21 cellular contexts compared by ENCODE assay signal in the genomic region with DNA sequence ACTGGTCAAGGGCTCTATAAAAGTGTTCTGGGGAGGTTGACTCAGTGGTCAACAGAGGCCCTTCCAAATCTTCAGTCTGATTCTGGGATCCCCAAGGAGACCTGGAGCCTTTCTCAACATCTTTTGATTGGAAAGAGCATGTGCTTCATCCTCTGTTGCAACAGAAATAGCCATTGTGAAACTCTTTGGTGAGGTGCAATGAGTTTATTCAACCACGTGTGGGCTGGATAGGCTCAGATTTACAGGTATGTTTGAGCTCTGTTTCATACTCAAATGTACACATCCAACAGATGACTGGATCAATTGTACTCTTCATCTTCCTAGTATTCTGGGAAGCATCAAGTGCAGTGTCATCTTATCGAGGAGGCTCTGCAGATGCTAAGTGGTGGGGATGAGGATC.
"Had no signal": no experiment of that assay in that cellular context is flagged by ENCODE, and none has a peak within 500 bp of the region (broad histone marks: within the 10 kb centered on the region; RNA-seq: fewer than 3 reads in every experiment).

No MANE protein-coding gene starts in this region.

- ATAC-seq: esophagus mucosa; lower lobe of right lung; natural killer cell treated with Interleukin-12 subunit alpha and Interleukin-12 subunit beta and Interleukin-15 and Interleukin-18, amount 100 ng/mL, for 72 hours; pancreas; stimulated activated memory B cell treated with anti-CD40 and anti-IgM and Interleukin-4, amounts not matched to agents 10 μg/mL and 1 μg/mL and 100 μg/mL, for 72 hours had no signal

- H3K27me3 ChIP-seq: colonic mucosa, neutrophil, pancreas, right lobe of liver, upper lobe of left lung had no signal

- H3K27me3 Mint-ChIP-seq: activated B cell treated with CpG ODN at 0.5 μM for 24 hours; activated CD4-positive, alpha-beta T cell treated with anti-CD3 and anti-CD28 coated beads, Interleukin-2, amount 10 ng/mL, durations not matched to agents 7 days and 5 days; central memory CD8-positive, alpha-beta T cell had no signal

- H3K27ac Mint-ChIP-seq: activated B cell treated with CpG ODN at 0.5 μM for 24 hours; activated CD4-positive, alpha-beta T cell treated with anti-CD3 and anti-CD28 coated beads, Interleukin-2, amount 10 ng/mL, durations not matched to agents 7 days and 5 days; natural killer cell treated with Interleukin-12 subunit alpha and Interleukin-12 subunit beta and Interleukin-15 and Interleukin-18, amount 100 ng/mL, for 72 hours; stimulated activated memory B cell treated with anti-CD40 and anti-IgM and Interleukin-4, amounts not matched to agents 10 μg/mL and 1 μg/mL and 100 μg/mL, for 72 hours; T-helper 2 cell treated with Interferon-gamma antibody and Interleukin-4, amounts not matched to agents 5 μg/mL and 100 μg/mL, for 36 hours had no signal

- H3K9me3 Mint-ChIP-seq: activated B cell treated with CpG ODN at 0.5 μM for 24 hours; activated CD4-positive, alpha-beta T cell treated with anti-CD3 and anti-CD28 coated beads, Interleukin-2, amount 10 ng/mL, durations not matched to agents 7 days and 5 days; central memory CD8-positive, alpha-beta T cell; natural killer cell treated with Interleukin-12 subunit alpha and Interleukin-12 subunit beta and Interleukin-15 and Interleukin-18, amount 100 ng/mL, for 72 hours; stimulated activated memory B cell treated with anti-CD40 and anti-IgM and Interleukin-4, amounts not matched to agents 10 μg/mL and 1 μg/mL and 100 μg/mL, for 72 hours had no signal

- H3K9me3 ChIP-seq: colonic mucosa, lower lobe of right lung, neutrophil, pancreas, right lobe of liver, SK-N-SH, thoracic aorta, upper lobe of left lung had no signal

- H3K9ac ChIP-seq: SK-N-SH had no signal

- H3K4me1 Mint-ChIP-seq: activated B cell treated with CpG ODN at 0.5 μM for 24 hours; activated CD4-positive, alpha-beta T cell treated with anti-CD3 and anti-CD28 coated beads, Interleukin-2, amount 10 ng/mL, durations not matched to agents 7 days and 5 days; brain; central memory CD8-positive, alpha-beta T cell; stimulated activated memory B cell treated with anti-CD40 and anti-IgM and Interleukin-4, amounts not matched to agents 10 μg/mL and 1 μg/mL and 100 μg/mL, for 72 hours had no signal

- H3K27ac ChIP-seq: colonic mucosa, lower lobe of right lung, neutrophil, pancreas, right lobe of liver, thoracic aorta, upper lobe of left lung had no signal

- H3K36me3 ChIP-seq: colonic mucosa, lower lobe of right lung, neutrophil, pancreas, right lobe of liver, thoracic aorta, upper lobe of left lung had no signal

- DNase-seq: activated B cell treated with CpG ODN at 0.5 μM for 24 hours; activated CD4-positive, alpha-beta T cell treated with anti-CD3 and anti-CD28 coated beads, Interleukin-2, amount 10 ng/mL, durations not matched to agents 7 days and 5 days; activated naive CD4-positive, alpha-beta T cell treated with Interleukin-2 at 50 U/mL for 16 hours; anterior cingulate cortex; colonic mucosa; lower lobe of right lung; pancreas; right lobe of liver; SK-N-SH; stimulated activated CD4-positive, alpha-beta T cell treated with anti-CD3 and anti-CD28 coated beads, Interleukin-4, amount 100 ng/mL, for 4 hours; upper lobe of left lung had no signal

- H3K36me3 Mint-ChIP-seq: brain; mesothelial cell of epicardium; natural killer cell treated with Interleukin-12 subunit alpha and Interleukin-12 subunit beta and Interleukin-15 and Interleukin-18, amount 100 ng/mL, for 72 hours; stimulated activated memory B cell treated with anti-CD40 and anti-IgM and Interleukin-4, amounts not matched to agents 10 μg/mL and 1 μg/mL and 100 μg/mL, for 72 hours had no signal

- H3K4me3 Mint-ChIP-seq: activated B cell treated with CpG ODN at 0.5 μM for 24 hours; activated CD4-positive, alpha-beta T cell treated with anti-CD3 and anti-CD28 coated beads, Interleukin-2, amount 10 ng/mL, durations not matched to agents 7 days and 5 days; brain; central memory CD8-positive, alpha-beta T cell; mesothelial cell of epicardium; natural killer cell treated with Interleukin-12 subunit alpha and Interleukin-12 subunit beta and Interleukin-15 and Interleukin-18, amount 100 ng/mL, for 72 hours; stimulated activated memory B cell treated with anti-CD40 and anti-IgM and Interleukin-4, amounts not matched to agents 10 μg/mL and 1 μg/mL and 100 μg/mL, for 72 hours; T-helper 2 cell treated with Interferon-gamma antibody and Interleukin-4, amounts not matched to agents 5 μg/mL and 100 μg/mL, for 36 hours had no signal

- H3K4me1 ChIP-seq: colonic mucosa, lower lobe of right lung, pancreas, right lobe of liver, upper lobe of left lung had no signal

- H3K4me3 ChIP-seq: colonic mucosa, lower lobe of right lung, pancreas, right lobe of liver, smooth muscle cell, thoracic aorta, upper lobe of left lung had no signal

- H3K4me2 ChIP-seq: SK-N-SH, smooth muscle cell had no signal
